19 cellular contexts compared by ENCODE assay signal in the genomic region with DNA sequence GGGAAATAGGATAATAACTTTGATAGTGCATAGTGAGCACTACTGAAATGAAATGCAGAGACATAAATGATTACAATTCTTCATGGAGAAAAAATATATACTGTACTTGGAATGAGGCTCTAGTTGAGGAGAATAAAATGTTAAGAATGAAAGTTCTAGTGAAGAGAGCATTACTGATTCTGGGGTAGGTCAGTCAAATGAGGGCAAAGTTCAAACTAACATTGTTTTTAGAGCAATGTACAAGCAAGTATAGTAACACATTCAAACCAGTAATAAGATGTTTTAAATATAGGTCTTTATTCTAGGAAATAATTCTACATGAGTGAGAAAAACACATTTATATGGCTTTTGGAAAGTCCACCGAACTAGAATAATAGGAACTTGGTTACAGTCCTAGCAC.
A peak's percentile ranks its signal among the peaks of the same experiment; 100 is the strongest.
DNase-seq lines count a peak whose midpoint lies in the region; ATAC-seq and TF ChIP-seq lines count a peak whose summit lies in the region.
"Had no signal": no experiment of that assay in that cellular context is flagged by ENCODE, and none has a peak within 500 bp of the region (broad histone marks: within the 10 kb centered on the region; RNA-seq: fewer than 3 reads in every experiment).

No MANE protein-coding gene starts in this region.

- no peak overlapping the region for H2AFZ ChIP-seq in IMR-90 (replicated peaks; ENCODE audit: low read length, poor library complexity)
- H2AFZ ChIP-seq: GM23248 had no signal

- H3K23ac ChIP-seq in IMR-90 (ENCODE audit: low read depth, low read length) = peak overlapping the region; percentile 63; the same call in 1 of the 2 replicates

- peak overlapping the region; percentile 98; the same call in 1 of the 2 replicates for H3K18ac ChIP-seq in IMR-90 (ENCODE audit: low read depth, low read length)

- peak overlapping the region; percentile 22; the same call in 1 of the 3 replicates for H2BK15ac ChIP-seq in IMR-90 (ENCODE audit: low read depth, low read length)

- H2AK5ac ChIP-seq in IMR-90 (ENCODE audit: low read depth, low read length) = peak overlapping the region; percentile 89

- H2BK120ac ChIP-seq in IMR-90 (ENCODE audit: low read depth, low read length) = peak overlapping the region; percentile 86

- peaks cover 17% of the 10 kb centered on the region for H3K4me1 Mint-ChIP-seq in Caco-2 (ENCODE audit: low read depth, unreplicated experiment)
- H3K4me1 Mint-ChIP-seq in central memory CD8-positive, alpha-beta T cell = peaks cover 28% of the 10 kb centered on the region
- peaks cover 36 to 45% of the 10 kb centered on the region in 2 donors for H3K4me1 Mint-ChIP-seq in natural killer cell

- dilution Hi-C loops in IMR-90 (cut with HindIII; ENCODE audit: low sequenced_read_pairs, unreplicated experiment) = no loop called here

- peak overlapping the region; percentile 54; the same call in 1 of the 2 replicates for H3K4me2 ChIP-seq in IMR-90 (ENCODE audit: low read depth, low read length)

- peak overlapping the region; percentile 93; the same call in 1 of the 2 replicates for H4K5ac ChIP-seq in IMR-90 (ENCODE audit: low read depth, low read length)

- CTCF ChIA-PET in Caco-2 (lab: Charles Lee) (no interaction called here), IMR-90 (lab: Yijun Ruan, JAX) (no interaction called here)

- peak overlapping the region; percentile 88 for H3K27ac ChIP-seq in IMR-90 (ENCODE audit: insufficient read depth, low read length)
- H3K27ac ChIP-seq: GM23248, left lung had no signal

- H3K9me1 ChIP-seq in IMR-90 (ENCODE audit: insufficient read depth, low read length) = peaks cover 11% of the 10 kb centered on the region

- H2BK5ac ChIP-seq in IMR-90 (ENCODE audit: low read depth, low read length, poor library complexity, severe bottlenecking) = peak overlapping the region; percentile 96

- H4K20me1 ChIP-seq in IMR-90 (ENCODE audit: insufficient read depth, low read length) = peaks cover 7% of the 10 kb centered on the region; the same call in 1 of the 2 replicates

- peak overlapping the region; percentile 84 for H3K56ac ChIP-seq in IMR-90 (ENCODE audit: extremely low read depth, insufficient read depth, low read length)

- H3K4me3 Mint-ChIP-seq in Caco-2 (ENCODE audit: unreplicated experiment) (peak overlapping the region; percentile 18), natural killer cell (no peak overlapping the region)
- H3K4me3 Mint-ChIP-seq in central memory CD8-positive, alpha-beta T cell = no peak overlapping the region
- H3K4me3 Mint-ChIP-seq: stimulated activated naive CD8-positive, alpha-beta T cell treated with anti-CD3 and anti-CD28 coated beads, Interleukin-15, amount 100 ng/mL, for 72 hours; WTC11 had no signal

- POLR2A ChIA-PET in Caco-2 (lab: Charles Lee) = no interaction called here
- POLR2A ChIA-PET in IMR-90 (lab: Charles Lee; ENCODE audit: unreplicated experiment) = no interaction called here

- TF ChIP-seq RAD21 in IMR-90 (IDR thresholded peaks at IDR 0.05; ENCODE audit: low read length) = no peak

- H3K27me3 ChIP-seq in Caco-2 (replicated peaks; ENCODE audit: control insufficient read depth, insufficient read depth, low read length) = no peaks in the 10 kb centered on the region
- no peaks in the 10 kb centered on the region for H3K27me3 ChIP-seq in IMR-90 (ENCODE audit: control insufficient read depth, insufficient read depth, low read length)
- H3K27me3 ChIP-seq: left lung had no signal

- peak overlapping the region; percentile 70 to 78 for H4K8ac ChIP-seq in IMR-90 (ENCODE audit: low read depth in 2 of 2, low read length in 2 of 2)

- peak overlapping the region; percentile 88 for H2BK20ac ChIP-seq in IMR-90 (ENCODE audit: low read depth, low read length)

- peak overlapping the region; percentile 51; the same call in 1 of the 2 replicates for H3K14ac ChIP-seq in IMR-90 (replicated peaks; ENCODE audit: low read depth, low read length)

- DNase-seq in Caco-2 (no peak), IMR-90 (no peak), natural killer cell (no peak)
- no peak for DNase-seq in central memory CD8-positive, alpha-beta T cell (ENCODE audit: low spot score in 2 of 2)
- DNase-seq: activated gamma-delta T cell; amygdala; effector memory CD4-positive, alpha-beta T cell; glutamatergic neuron; left lung; NCI-H146; NCI-H2171 treated with DMSO at 0.1 percent for 48 hours; NCI-H69; right cardiac atrium; stimulated activated naive CD8-positive, alpha-beta T cell treated with anti-CD3 and anti-CD28 coated beads, Interleukin-15, amount 100 ng/mL, for 72 hours had no signal

- peaks cover 19 to 53% of the 10 kb centered on the region in 2 experiments for H3K79me1 ChIP-seq in IMR-90 (ENCODE audit: low read depth in 1 of 2, low read length in 2 of 2)

- H3K27me3 Mint-ChIP-seq in Caco-2 (ENCODE audit: insufficient read depth, unreplicated experiment) = no peaks in the 10 kb centered on the region
- no peaks in the 10 kb centered on the region for H3K27me3 Mint-ChIP-seq in central memory CD8-positive, alpha-beta T cell
- H3K27me3 Mint-ChIP-seq in natural killer cell (ENCODE audit: low read depth in 2 of 2) = no peaks in the 10 kb centered on the region
- H3K27me3 Mint-ChIP-seq: stimulated activated naive CD8-positive, alpha-beta T cell treated with anti-CD3 and anti-CD28 coated beads, Interleukin-15, amount 100 ng/mL, for 72 hours had no signal

- no peaks in the 10 kb centered on the region; the same call in 1 of the 2 replicates for H3K36me3 ChIP-seq in Caco-2 (ENCODE audit: control insufficient read depth, insufficient read depth, low read length)
- H3K36me3 ChIP-seq in IMR-90 (ENCODE audit: control insufficient read depth, insufficient read depth, low read length) = no peaks in the 10 kb centered on the region; the same call in 1 of the 2 replicates
- H3K36me3 ChIP-seq: left lung had no signal

- H3K9me3 Mint-ChIP-seq in Caco-2 (ENCODE audit: unreplicated experiment) (no peaks in the 10 kb centered on the region), natural killer cell (no peaks in the 10 kb centered on the region)
- no peaks in the 10 kb centered on the region for H3K9me3 Mint-ChIP-seq in central memory CD8-positive, alpha-beta T cell
- H3K9me3 Mint-ChIP-seq: stimulated activated naive CD8-positive, alpha-beta T cell treated with anti-CD3 and anti-CD28 coated beads, Interleukin-15, amount 100 ng/mL, for 72 hours had no signal

- BruUV-seq in Caco-2 (replicated peaks; lab: Mats Ljungman, UMichigan) (no TSS peak), IMR-90 (replicated peaks; lab: Mats Ljungman, UMichigan) (no TSS peak)

- no peak for TF ChIP-seq POLR2A in IMR-90 (IDR thresholded peaks at IDR 0.05; ENCODE audit: low read depth, low read length)

- H3K4me1 ChIP-seq in Caco-2 (peaks cover 43% of the 10 kb centered on the region), IMR-90 (ENCODE audit: control insufficient read depth, insufficient read depth, low read length) (peaks cover 21% of the 10 kb centered on the region)

- WGBS in IMR-90 (ENCODE audit: extremely low coverage in 2 of 2, insufficient read length in 1 of 2), 2 experiments = no CpG with 5 or more reads among the region's 1 CpG

- intact Hi-C loops in Caco-2 (cut with micrococcal nuclease; ENCODE audit: unreplicated experiment) (no loop called here), IMR-90 (cut with micrococcal nuclease) (loop anchor here (5.0 kb wide), 2 partner anchors 82 to 128 kb away; no protein-coding TSS in a partner anchor), natural killer cell (cut with micrococcal nuclease) (no loop called here)

- H3K4me3 ChIP-seq in Caco-2 (ENCODE audit: low read depth, low read length) (no peak overlapping the region), IMR-90 (ENCODE audit: insufficient read depth, low read depth, low read length) (no peak overlapping the region)
- H3K4me3 ChIP-seq: GM23248, left lung had no signal

- ATAC-seq in IMR-90 (ENCODE audit: low read depth) (no peak), natural killer cell (no peak), GM21717 (IDR thresholded peaks at IDR 0.05; ENCODE audit: unreplicated experiment) (no peak), HG03457 (IDR thresholded peaks at IDR 0.05; ENCODE audit: unreplicated experiment) (no peak), GM18511 (IDR thresholded peaks at IDR 0.05; ENCODE audit: unreplicated experiment) (no peak)
- no peak for ATAC-seq in central memory CD8-positive, alpha-beta T cell (replicated peaks; ENCODE audit: extremely low read depth, poor library complexity, severe bottlenecking)
- ATAC-seq: left lung; right cardiac atrium; stimulated activated naive CD8-positive, alpha-beta T cell treated with anti-CD3 and anti-CD28 coated beads, Interleukin-15, amount 100 ng/mL, for 72 hours; WTC11 had no signal

- H3K36me3 Mint-ChIP-seq in Caco-2 (ENCODE audit: insufficient read depth, unreplicated experiment) (peaks cover 57% of the 10 kb centered on the region), natural killer cell (no peaks in the 10 kb centered on the region)
- H3K36me3 Mint-ChIP-seq in central memory CD8-positive, alpha-beta T cell (ENCODE audit: insufficient read depth) = peaks cover 2% of the 10 kb centered on the region
- H3K36me3 Mint-ChIP-seq: WTC11 had no signal

- peak overlapping the region; percentile 79 for H4K91ac ChIP-seq in IMR-90 (ENCODE audit: insufficient read depth, low read depth, low read length)

- H3K4ac ChIP-seq in IMR-90 (ENCODE audit: low read depth, low read length) = peak overlapping the region; percentile 83

- H3K27ac Mint-ChIP-seq in Caco-2 (ENCODE audit: unreplicated experiment) (peak overlapping the region; percentile 26), natural killer cell (peak overlapping the region; percentile 19 to 56)
- peak overlapping the region; percentile 52 for H3K27ac Mint-ChIP-seq in central memory CD8-positive, alpha-beta T cell (ENCODE audit: low read depth)
- H3K27ac Mint-ChIP-seq: stimulated activated naive CD8-positive, alpha-beta T cell treated with anti-CD3 and anti-CD28 coated beads, Interleukin-15, amount 100 ng/mL, for 72 hours; WTC11 had no signal

- TF ChIP-seq CTCF in Caco-2 (IDR thresholded peaks at IDR 0.05; ENCODE audit: insufficient read depth in 1 of 2, low read depth in 1 of 2, low read length in 1 of 2, severe bottlenecking in 1 of 2, unreplicated experiment in 1 of 2) (no peak), IMR-90 (conservative IDR thresholded peaks at IDR 0.05; ENCODE audit: low read depth, low read length) (no peak), natural killer cell (IDR thresholded peaks at IDR 0.05) (no peak)

- H2AK9ac ChIP-seq in IMR-90 (replicated peaks; ENCODE audit: low read depth, low read length, poor library complexity) = no peak overlapping the region

- in situ Hi-C loops in IMR-90 (cut with MboI; ENCODE audit: low sequenced_read_pairs) = no loop called here

- H3K9me3 ChIP-seq in Caco-2 = 0 out of 2 replicates have a peak, but pooled peaks cover 4% of the 10 kb centered on the region
- H3K9me3 ChIP-seq in IMR-90 (ENCODE audit: control insufficient read depth, insufficient read depth, low read length) = no peaks in the 10 kb centered on the region
- H3K9me3 ChIP-seq: left lung had no signal

- no peak overlapping the region for H3K9ac ChIP-seq in IMR-90 (ENCODE audit: low read depth, low read length)
- H3K9ac ChIP-seq: GM23248 had no signal

TF ChIP-seq in IMR-90, 13 proteins besides CTCF, POLR2A, EP300 and RAD21 (continues in another document):
- TF ChIP-seq BHLHE40 (IDR thresholded peaks at IDR 0.05; ENCODE audit: low read depth, low read length) (no peak), MAFK (IDR thresholded peaks at IDR 0.05; ENCODE audit: low read depth, low read length) (no peak), FOS (IDR thresholded peaks at IDR 0.05; ENCODE audit: low read depth, low read length) (no peak), NFE2L2 (IDR thresholded peaks at IDR 0.05; ENCODE audit: low read depth, low read length) (no peak)
